In the genomic region with DNA sequence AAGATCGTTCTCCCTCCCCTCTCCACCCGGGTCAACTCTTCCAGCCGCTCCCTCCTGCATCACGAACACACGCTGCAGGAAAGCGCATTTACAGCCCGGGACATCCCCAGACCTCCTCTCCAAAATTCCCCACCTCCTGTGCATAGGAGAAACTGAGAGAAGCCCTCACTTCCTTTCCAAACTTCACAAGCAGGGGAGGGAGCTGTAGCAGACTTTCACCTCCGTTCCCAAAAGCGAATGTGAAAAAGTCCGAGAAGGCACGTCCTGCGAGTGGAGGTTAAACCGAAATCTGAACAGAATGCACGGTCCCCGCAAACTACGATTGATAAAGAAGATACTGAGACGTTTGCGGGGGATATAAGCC, we compare ENCODE assay signal across 8 cellular contexts. TPM values are rescaled to one million over a fixed set of nuclear protein-coding genes. Genes with fewer than 3 reads are reported as not detected.
DNase-seq lines count a peak whose midpoint lies in the region; ATAC-seq, FAIRE-seq and TF ChIP-seq lines count a peak whose summit lies in the region.

No MANE protein-coding gene starts in this region.

- H3K27me3 Mint-ChIP-seq in CD8-positive, alpha-beta T cell (ENCODE audit: low read depth), result peaks cover 44% of the 10 kb centered on the region

- CTCF ChIA-PET in CD8-positive, alpha-beta T cell (lab: Charles Lee), result no interaction called here
- CTCF ChIA-PET in K562 (lab: Yijun Ruan, JAX; ENCODE audit: low intra/inter-chr PET ratio), result no interaction called here

- 0% methylated on average over 17 of the region's 18 CpGs for WGBS in K562 (ENCODE audit: insufficient coverage, low coverage, missing lambda C conversion rate)

- H3K9ac ChIP-seq in K562 (ENCODE audit: insufficient read depth in 1 of 2, low read depth in 2 of 2, low read length in 2 of 2) (peak overlapping the region; percentile 94 to 99), kidney (ENCODE audit: low read length in 2 of 2) (no peak overlapping the region)

- H3K27ac Mint-ChIP-seq in CD8-positive, alpha-beta T cell, result no peak overlapping the region

- POLR2A ChIA-PET in CD8-positive, alpha-beta T cell (lab: Charles Lee), result no interaction called here
- POLR2A ChIA-PET in K562 (lab: Yijun Ruan, JAX), result interaction anchor here (0.6 to 3.5 kb wide), 4 partner anchors 12 to 104 kb away, joined by 3 to 19 read pairs (median 5); no protein-coding TSS in a partner anchor

- H3K79me2 ChIP-seq in K562 (ENCODE audit: control insufficient read depth, insufficient read depth, low read length), result peaks cover 59% of the 10 kb centered on the region

- no peaks in the 10 kb centered on the region for H3K36me3 Mint-ChIP-seq in CD8-positive, alpha-beta T cell

- H4K20me1 ChIP-seq in K562 (replicated peaks; ENCODE audit: control insufficient read depth, insufficient read depth, low read length), result 0 out of 2 replicates have a peak, but pooled peaks cover 4% of the 10 kb centered on the region

- TF ChIP-seq CTCF in CD8-positive, alpha-beta T cell (IDR thresholded peaks at IDR 0.05), result no peak
- TF ChIP-seq CTCF in K562 (IDR thresholded peaks at IDR 0.05 in 2 of 3, conservative IDR thresholded peaks at IDR 0.05 in 1 of 3; ENCODE audit: insufficient read depth in 2 of 3, low read depth in 1 of 3, low read length in 3 of 3) (no peak), kidney (IDR thresholded peaks at IDR 0.05; ENCODE audit: borderline replicate concordance, extremely low read depth, insufficient read depth) (no peak)

- DNase-seq in CD8-positive, alpha-beta T cell, result no peak
- DNase-seq in NCI-H226 (peak; percentile 33), K562 (ENCODE audit: extremely low read depth in 1 of 4, low spot score in 3 of 4) (peak; percentile 33 to 48 (median 34)), kidney (no peak), NCI-H2196 (lab: John Stamatoyannopoulos, UW; ENCODE audit: unreplicated experiment) (no peak)
- DNase-seq in stimulated activated CD4-positive, alpha-beta T cell treated with anti-CD3 and anti-CD28 coated beads, Interleukin-2, amount 100 ng/mL, for 48 hours, result peak; percentile 25 to 26
- no peak for DNase-seq in NK-92 treated with Interleukin-12 subunit alpha and Interleukin-12 subunit beta, amount 100 ng/mL, for 24 hours (lab: John Stamatoyannopoulos, UW)

- H3K4me1 Mint-ChIP-seq in CD8-positive, alpha-beta T cell (ENCODE audit: low read depth), result peaks cover 20% of the 10 kb centered on the region

- intact Hi-C loops in CD8-positive, alpha-beta T cell (cut with DNase I, micrococcal nuclease), result no loop called here
- intact Hi-C loops in K562 (cut with micrococcal nuclease) (loop anchor here (10.0 kb wide), 1 partner anchor 254 kb away; no protein-coding TSS in a partner anchor), kidney (cut with DNase I) (no loop called here)

- H3K9me1 ChIP-seq in K562 (ENCODE audit: control insufficient read depth, insufficient read depth, low read length), result no peaks in the 10 kb centered on the region

- H3K9me3 ChIP-seq in CD8-positive, alpha-beta T cell (ENCODE audit: low read length), result no peaks in the 10 kb centered on the region
- H3K9me3 ChIP-seq in K562 (replicated peaks; ENCODE audit: control insufficient read depth, insufficient read depth, low read depth, low read length) (no peaks in the 10 kb centered on the region), kidney (ENCODE audit: control insufficient read depth in 1 of 2, low read length in 2 of 2) (no peaks in the 10 kb centered on the region)

- in situ Hi-C loops in K562 (cut with MboI), result no loop called here

- peak overlapping the region; percentile 93 for H3K4me2 ChIP-seq in K562 (ENCODE audit: insufficient read depth, low read length)

- no TSS peak for BruUV-seq in K562 (replicated peaks; lab: Mats Ljungman, UMichigan)

- peak overlapping the region; percentile 89 for H3K4me3 Mint-ChIP-seq in CD8-positive, alpha-beta T cell

- no peak overlapping the region for H3K27ac ChIP-seq in CD8-positive, alpha-beta T cell (ENCODE audit: low read depth, low read length)
- H3K27ac ChIP-seq in K562 (ENCODE audit: extremely low read depth, low read depth, low read length) (peak overlapping the region; percentile 90), kidney (ENCODE audit: low read depth in 2 of 2, low read length in 2 of 2) (no peak overlapping the region)

- H3K27me3 ChIP-seq in CD8-positive, alpha-beta T cell (ENCODE audit: insufficient read depth, low read length), result peaks cover 3% of the 10 kb centered on the region
- no peaks in the 10 kb centered on the region for H3K27me3 ChIP-seq in K562 (ENCODE audit: control insufficient read depth in 2 of 2, insufficient read depth in 2 of 2, low read length in 2 of 2)

- no peak for TF ChIP-seq RAD21 in K562 (CRISPR knock-in tag; conservative IDR thresholded peaks at IDR 0.05 in 1 of 2, IDR thresholded peaks at IDR 0.05 in 1 of 2)

- H3K9me3 Mint-ChIP-seq in CD8-positive, alpha-beta T cell, result no peaks in the 10 kb centered on the region

- ATAC-seq in CD8-positive, alpha-beta T cell, result no peak
- ATAC-seq in GM21786 (IDR thresholded peaks at IDR 0.05; ENCODE audit: unreplicated experiment), result peak; percentile 18
- peak; percentile 15 for ATAC-seq in K562

- no peak for FAIRE-seq in K562 (lab: Jason Lieb, UNC)
- FAIRE-seq in kidney (lab: Jason Lieb, UNC), result no peak

- H3K36me3 ChIP-seq in CD8-positive, alpha-beta T cell (ENCODE audit: insufficient read depth, low read length), result no peaks in the 10 kb centered on the region
- H3K36me3 ChIP-seq in K562 (ENCODE audit: control insufficient read depth, insufficient read depth, low read length), result peaks cover 27% of the 10 kb centered on the region
- no peaks in the 10 kb centered on the region for H3K36me3 ChIP-seq in kidney (ENCODE audit: control insufficient read depth in 1 of 2, insufficient read depth in 2 of 2, low read length in 2 of 2)

- TF ChIP-seq POLR2A in K562 (conservative IDR thresholded peaks at IDR 0.05), result no peak

- TF ChIP-seq EP300 in K562 (IDR thresholded peaks at IDR 0.05; ENCODE audit: low read length), result no peak

- peaks cover 12% of the 10 kb centered on the region for H3K4me1 ChIP-seq in CD8-positive, alpha-beta T cell (ENCODE audit: insufficient read depth, low read length)
- peaks cover 37 to 48% of the 10 kb centered on the region in 2 experiments for H3K4me1 ChIP-seq in K562 (replicated peaks in 1 of 2; ENCODE audit: control insufficient read depth in 2 of 2, insufficient read depth in 2 of 2, low read length in 2 of 2)
- peaks cover 0 to 3% of the 10 kb centered on the region in 2 donors for H3K4me1 ChIP-seq in kidney (ENCODE audit: control insufficient read depth in 1 of 2, insufficient read depth in 1 of 2, low read depth in 1 of 2, low read length in 2 of 2)

- peak overlapping the region; percentile 68 for H3K4me3 ChIP-seq in CD8-positive, alpha-beta T cell (ENCODE audit: low read depth, low read length)
- H3K4me3 ChIP-seq in K562, result peak overlapping the region; percentile 69
- peak overlapping the region; percentile 60 to 94 for H3K4me3 ChIP-seq in kidney (ENCODE audit: low read length in 2 of 2)

- peak overlapping the region; percentile 98 for H2AFZ ChIP-seq in K562 (ENCODE audit: low read depth, low read length)

TF ChIP-seq in K562, 482 proteins besides CTCF, POLR2A, EP300 and RAD21 (continues in another document):
- TF ChIP-seq RBBP5 (IDR thresholded peaks at IDR 0.05; ENCODE audit: borderline replicate concordance, insufficient read depth, low read length, poor library complexity, severe bottlenecking) (peak; percentile 19), SIN3A (IDR thresholded peaks at IDR 0.05; ENCODE audit: borderline replicate concordance in 2 of 2, control insufficient read depth in 1 of 2, low read depth in 2 of 2, low read length in 2 of 2) (0 out of 4 replicates have a peak, but pooled peaks of 1 of the 2 experiments have one; percentile 8)

RNA-seq across cellular contexts. Expression of a gene that starts 0.5 kb away (rescaled TPM):
- total RNA-seq in CD8-positive, alpha-beta T cell, result under 1 TPM; 0.06 to 0.43 TPM
- 53.5 and 124 TPM in 2 replicates for total RNA-seq in K562 (2011; cell fraction: chromatin; rRNA removed; ENCODE audit: low replicate concordance)
- total RNA-seq in K562 (2011; cell fraction: nucleolus; rRNA removed), result 33.0 and 49.7 TPM in 2 replicates
- total RNA-seq in K562 (2011; cell fraction: nucleoplasm; rRNA removed), result 127 and 193 TPM in 2 replicates
- total RNA-seq in K562 (2014; rRNA removed) (79.4 and 81.9 TPM in 2 replicates), K562 (2014; rRNA removed; fragmentation: Illumina TruSeq; extraction: Trizol) (130 and 155 TPM in 2 replicates), K562 (2015; rRNA removed; fragmentation: Illumina TruSeq; extraction: Trizol) (64.9 and 68.6 TPM in 2 replicates), K562 (2021) (154 and 157 TPM in 2 replicates), kidney (15.5 TPM)
- polyA plus RNA-seq in K562 (2011; rRNA removed) (58.8 and 59.1 TPM in 2 replicates), K562 (2014; fragmentation: Illumina TruSeq; extraction: Trizol) (66.8 and 78.4 TPM in 2 replicates), K562 (2014; fragmentation: Nextera tagmentation; extraction: Ambion mirVana) (10 to 100 TPM; 38.5 to 45.4 TPM), K562 (2014; rRNA removed) (48.1 and 59.1 TPM in 2 replicates), kidney (ENCODE audit: insufficient read depth, low read depth, low replicate concordance) (1.3 TPM)
- polyA plus RNA-seq in K562 (2011; cell fraction: cytosol; rRNA removed), result 28.1 and 58.5 TPM in 2 replicates
- 33.1 and 43.9 TPM in 2 replicates for polyA plus RNA-seq in K562 (2011; cell fraction: nucleus; rRNA removed)
- polyA plus RNA-seq in K562 (2012), result 53.7 and 101 TPM in 2 replicates
- polyA minus RNA-seq in K562 (2011; rRNA and poly(A)+ RNA removed), result 130 and 179 TPM in 2 replicates
- polyA minus RNA-seq in K562 (2011; cell fraction: cytosol; rRNA and poly(A)+ RNA removed), result 82.9 and 107 TPM in 2 replicates
- 34.1 and 69.3 TPM in 2 replicates for polyA minus RNA-seq in K562 (2011; cell fraction: nucleus; rRNA and poly(A)+ RNA removed)

Comparison
In these comparisons a context has a peak if more than half of its experiments do, and no peak if none do; other contexts are left out.
1. DNase-seq: peak in NCI-H226 (single experiment), K562 (4 of 4) and stimulated activated CD4-positive, alpha-beta T cell treated with anti-CD3 and anti-CD28 coated beads, Interleukin-2, amount 100 ng/mL, for 48 hours (2 of 2); none in CD8-positive, alpha-beta T cell (0 of 7), kidney (single experiment), NK-92 treated with Interleukin-12 subunit alpha and Interleukin-12 subunit beta, amount 100 ng/mL, for 24 hours (single experiment) and NCI-H2196 (single experiment).
2. H3K9ac ChIP-seq: peak in K562 (2 of 2); none in kidney (0 of 2).
3. RNA of a gene that starts 0.5 kb away (total RNA-seq): 33.0 to 193 TPM in K562 and 15.5 TPM in kidney (single experiment); 0.06 to 0.43 TPM in CD8-positive, alpha-beta T cell; every median in the first group is over 10 times any median in the second.
4. Peak in every context shown above with its lines, with median percentiles within 50 percentile points of each other: H3K4me3 ChIP-seq.